In the genomic region with DNA sequence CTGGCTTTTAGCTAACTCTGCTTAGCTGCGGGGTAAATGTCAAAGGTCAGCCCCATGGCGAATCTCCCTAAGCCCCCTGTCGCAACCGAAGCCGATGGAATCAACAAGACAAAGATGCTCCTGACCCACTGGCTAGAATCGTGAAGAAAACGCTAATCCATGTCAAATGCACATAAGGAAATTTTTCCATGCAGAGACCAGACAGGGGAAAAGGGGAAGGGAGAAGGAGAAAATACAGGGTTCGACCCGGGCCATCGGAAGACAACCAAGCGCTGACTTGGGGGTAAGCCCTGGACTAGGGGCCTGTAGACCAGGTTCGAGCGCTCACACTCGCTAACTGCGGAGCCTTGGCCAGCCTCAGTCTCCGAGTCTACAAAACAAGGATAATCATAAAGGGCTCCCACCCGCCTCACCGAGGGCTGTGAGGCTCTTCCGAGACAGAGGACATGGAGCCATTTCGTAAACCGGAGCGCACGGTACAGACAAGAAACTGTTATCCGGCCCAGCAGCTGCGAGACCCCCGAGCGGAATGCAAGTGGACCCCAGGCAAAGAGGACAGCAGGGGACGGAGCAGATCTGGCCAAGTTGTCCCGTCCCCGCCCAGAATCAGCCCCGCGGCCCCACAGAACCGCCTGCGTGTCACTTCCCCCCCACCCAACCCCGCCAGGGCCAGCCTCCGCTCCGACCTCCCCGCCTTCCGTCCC, we compare ENCODE assay signal across 8 cellular contexts. TPM values are rescaled to one million over a fixed set of nuclear protein-coding genes. Genes with fewer than 3 reads are reported as not detected.
DNase-seq lines count a peak whose midpoint lies in the region; ATAC-seq, FAIRE-seq and TF ChIP-seq lines count a peak whose summit lies in the region.

No MANE protein-coding gene starts in this region.

- CTCF ChIA-PET in K562 (lab: Yijun Ruan, JAX; ENCODE audit: low intra/inter-chr PET ratio) = no interaction called here

- in situ Hi-C loops in KBM-7 (cut with MboI; ENCODE audit: low pct_unique_long_range_greater_than_20kb, low sequenced_read_pairs) = no loop called here
- in situ Hi-C loops in K562 (cut with MboI) = no loop called here

- peak; percentile 58 for FAIRE-seq in K562 (lab: Jason Lieb, UNC)

- H3K27ac ChIP-seq in K562 (ENCODE audit: extremely low read depth, low read depth, low read length) (peak overlapping the region; percentile 92), layer of hippocampus (ENCODE audit: low read depth, low read length) (peak overlapping the region; percentile 76), subcutaneous abdominal adipose tissue (ENCODE audit: low read depth, low read length) (peak overlapping the region; percentile 95)

- ATAC-seq in activated T-cell treated with anti-CD3 and anti-CD28 coated beads, Interleukin-2, amount 50 U/mL, for 72 hours (replicated peaks in 1 of 2) = peak; percentile 24
- ATAC-seq in K562 = peak; percentile 48

- peak overlapping the region; percentile 94 to 99 for H3K9ac ChIP-seq in K562 (ENCODE audit: insufficient read depth in 1 of 2, low read depth in 2 of 2, low read length in 2 of 2)
- peak overlapping the region; percentile 92 to 99 (median 95) for H3K9ac ChIP-seq in subcutaneous abdominal adipose tissue (ENCODE audit: low read length in 5 of 5)

- POLR2A ChIA-PET in K562 (lab: Yijun Ruan, JAX) = interaction anchor here (0.6 to 2.7 kb wide), 23 partner anchors 9 to 1958 kb away, joined by 3 to 15 read pairs (median 4); partner anchors contain the start of gene PPA1

- peak overlapping the region; percentile 98 for H3K27ac Mint-ChIP-seq in activated T-cell treated with anti-CD3 and anti-CD28 coated beads, Interleukin-2, amount 50 U/mL, for 72 hours

- no peak for DNase-seq in activated T-cell treated with anti-CD3 and anti-CD28 coated beads, Interleukin-2, amount 50 U/mL, for 72 hours
- no peak for DNase-seq in activated T-cell treated with anti-CD3 and anti-CD28 coated beads, Interleukin-2, amount 50 U/mL, for 48 hours
- peak; percentile 43 for DNase-seq in KBM-7
- peak in 2 of 4 experiments; percentile 40 to 42 for DNase-seq in K562 (ENCODE audit: extremely low read depth in 1 of 4, low spot score in 3 of 4)
- no peak for DNase-seq in putamen (ENCODE audit: low spot score)
- DNase-seq in SKM-1 treated with dmso at 0.1 percent for 144 hours (lab: John Stamatoyannopoulos, UW; ENCODE audit: unreplicated experiment) = no peak

- H3K4me3 ChIP-seq in K562 (peak overlapping the region; percentile 86), subcutaneous abdominal adipose tissue (ENCODE audit: low read depth in 1 of 5, low read length in 5 of 5) (peak overlapping the region; percentile 97 to 100 (median 99))

- peaks cover 36% of the 10 kb centered on the region for H4K20me1 ChIP-seq in K562 (replicated peaks; ENCODE audit: control insufficient read depth, insufficient read depth, low read length)

- intact Hi-C loops in K562 (cut with micrococcal nuclease) = no loop called here

- TF ChIP-seq POLR2A in K562 (conservative IDR thresholded peaks at IDR 0.05) = no peak

- peaks cover 2 to 12% of the 10 kb centered on the region in 2 experiments; a peak in 4 of 5 replicates for H3K4me1 ChIP-seq in K562 (replicated peaks in 1 of 2; ENCODE audit: control insufficient read depth in 2 of 2, insufficient read depth in 2 of 2, low read length in 2 of 2)
- peaks cover 5 to 58% (median 53%) of the 10 kb centered on the region in 5 donors for H3K4me1 ChIP-seq in subcutaneous abdominal adipose tissue (ENCODE audit: control insufficient read depth in 5 of 5, insufficient read depth in 5 of 5, low read length in 5 of 5)

- no TSS peak for BruUV-seq in K562 (replicated peaks; lab: Mats Ljungman, UMichigan)

- WGBS in K562 (ENCODE audit: insufficient coverage, low coverage, missing lambda C conversion rate) = under 1% methylated on average over 32 of the region's 39 CpGs

- no peak for TF ChIP-seq CTCF in K562 (IDR thresholded peaks at IDR 0.05 in 2 of 3, conservative IDR thresholded peaks at IDR 0.05 in 1 of 3; ENCODE audit: insufficient read depth in 2 of 3, low read depth in 1 of 3, low read length in 3 of 3)

- peaks cover 3% of the 10 kb centered on the region for H3K9me1 ChIP-seq in K562 (ENCODE audit: control insufficient read depth, insufficient read depth, low read length)

- no peak for TF ChIP-seq RAD21 in K562 (CRISPR knock-in tag; conservative IDR thresholded peaks at IDR 0.05 in 1 of 2, IDR thresholded peaks at IDR 0.05 in 1 of 2)

- peaks cover 60% of the 10 kb centered on the region for H3K79me2 ChIP-seq in K562 (ENCODE audit: control insufficient read depth, insufficient read depth, low read length)

- H3K27me3 Mint-ChIP-seq in activated T-cell treated with anti-CD3 and anti-CD28 coated beads, Interleukin-2, amount 50 U/mL, for 72 hours (ENCODE audit: low read depth) = no peaks in the 10 kb centered on the region

- peaks cover 31% of the 10 kb centered on the region for H3K36me3 ChIP-seq in K562 (ENCODE audit: control insufficient read depth, insufficient read depth, low read length)
- peaks cover 0 to 13% (median 4%) of the 10 kb centered on the region in 5 donors for H3K36me3 ChIP-seq in subcutaneous abdominal adipose tissue (ENCODE audit: control insufficient read depth in 5 of 5, insufficient read depth in 5 of 5, low read length in 5 of 5)

- H3K27me3 ChIP-seq in K562 (ENCODE audit: control insufficient read depth in 2 of 2, insufficient read depth in 2 of 2, low read length in 2 of 2) = no peaks in the 10 kb centered on the region
- H3K27me3 ChIP-seq in layer of hippocampus (ENCODE audit: control insufficient read depth, insufficient read depth, low read length) = no peaks in the 10 kb centered on the region
- no peaks in the 10 kb centered on the region for H3K27me3 ChIP-seq in subcutaneous abdominal adipose tissue (ENCODE audit: control insufficient read depth in 5 of 5, insufficient read depth in 4 of 5, low read length in 5 of 5)

- no peaks in the 10 kb centered on the region for H3K9me3 Mint-ChIP-seq in activated T-cell treated with anti-CD3 and anti-CD28 coated beads, Interleukin-2, amount 50 U/mL, for 72 hours

- peaks cover 8 to 20% of the 10 kb centered on the region in 2 donors for H3K36me3 Mint-ChIP-seq in activated T-cell treated with anti-CD3 and anti-CD28 coated beads, Interleukin-2, amount 50 U/mL, for 72 hours (ENCODE audit: insufficient read depth in 2 of 2)

- peak overlapping the region; percentile 90 for H3K4me2 ChIP-seq in K562 (ENCODE audit: insufficient read depth, low read length)

- TF ChIP-seq EP300 in K562 (IDR thresholded peaks at IDR 0.05; ENCODE audit: low read length) = no peak

- H3K4me1 Mint-ChIP-seq in activated T-cell treated with anti-CD3 and anti-CD28 coated beads, Interleukin-2, amount 50 U/mL, for 72 hours (ENCODE audit: low read depth) = peaks cover 79% of the 10 kb centered on the region

- H3K9me3 ChIP-seq in K562 (replicated peaks; ENCODE audit: control insufficient read depth, insufficient read depth, low read depth, low read length) = peaks cover 3% of the 10 kb centered on the region; the same call in 1 of the 2 replicates
- H3K9me3 ChIP-seq in subcutaneous abdominal adipose tissue (ENCODE audit: control insufficient read depth in 5 of 5, low read length in 5 of 5) = no peaks in the 10 kb centered on the region

- H3K4me3 Mint-ChIP-seq in activated T-cell treated with anti-CD3 and anti-CD28 coated beads, Interleukin-2, amount 50 U/mL, for 72 hours = peak overlapping the region; percentile 91 to 99

- H2AFZ ChIP-seq in K562 (ENCODE audit: low read depth, low read length) = peak overlapping the region; percentile 99

RNA-seq across cellular contexts. Expression of gene SAR1A, which starts 0.5 kb away (rescaled TPM):
- total RNA-seq in activated T-cell treated with anti-CD3 and anti-CD28 coated beads, Interleukin-2, amount 50 U/mL, for 72 hours = 10 to 100 TPM; 87.8 to 97.1 TPM
- 82.1 and 152 TPM in 2 replicates for total RNA-seq in K562 (2011; cell fraction: chromatin; rRNA removed; ENCODE audit: low replicate concordance)
- total RNA-seq in K562 (2011; cell fraction: nucleolus; rRNA removed) = 47.0 and 49.2 TPM in 2 replicates
- 98.8 and 142 TPM in 2 replicates for total RNA-seq in K562 (2011; cell fraction: nucleoplasm; rRNA removed)
- total RNA-seq in K562 (2014; rRNA removed) (63.0 and 68.5 TPM in 2 replicates), K562 (2014; rRNA removed; fragmentation: Illumina TruSeq; extraction: Trizol) (96.9 and 105 TPM in 2 replicates), K562 (2015; rRNA removed; fragmentation: Illumina TruSeq; extraction: Trizol) (79.4 and 84.9 TPM in 2 replicates), K562 (2021) (119 and 123 TPM in 2 replicates)
- polyA plus RNA-seq in K562 (2011; rRNA removed) (123 and 129 TPM in 2 replicates), K562 (2014; fragmentation: Illumina TruSeq; extraction: Trizol) (73.8 and 76.6 TPM in 2 replicates), K562 (2014; fragmentation: Nextera tagmentation; extraction: Ambion mirVana) (100 to 1,000 TPM; 115 to 132 TPM), K562 (2014; rRNA removed) (53.0 and 55.8 TPM in 2 replicates)
- 22.7 and 40.1 TPM in 2 replicates for polyA plus RNA-seq in K562 (2011; cell fraction: cytosol; rRNA removed)
- polyA plus RNA-seq in K562 (2011; cell fraction: nucleus; rRNA removed) = 35.5 and 56.1 TPM in 2 replicates
- polyA plus RNA-seq in K562 (2012) = 40.2 and 56.6 TPM in 2 replicates
- 168 and 183 TPM in 2 replicates for polyA minus RNA-seq in K562 (2011; rRNA and poly(A)+ RNA removed)
- 51.8 and 62.8 TPM in 2 replicates for polyA minus RNA-seq in K562 (2011; cell fraction: cytosol; rRNA and poly(A)+ RNA removed)
- polyA minus RNA-seq in K562 (2011; cell fraction: nucleus; rRNA and poly(A)+ RNA removed) = 19.5 and 37.4 TPM in 2 replicates

RNA-seq across cellular contexts. Expression of gene TYSND1, which starts 23.3 kb away (rescaled TPM):
- 10 to 100 TPM; 11.8 to 13.8 TPM for total RNA-seq in activated T-cell treated with anti-CD3 and anti-CD28 coated beads, Interleukin-2, amount 50 U/mL, for 72 hours
- total RNA-seq in K562 (2011; cell fraction: chromatin; rRNA removed; ENCODE audit: low replicate concordance) = 7.2 and 8.1 TPM in 2 replicates
- 4.7 and 5.0 TPM in 2 replicates for total RNA-seq in K562 (2011; cell fraction: nucleolus; rRNA removed)
- 5.2 and 7.2 TPM in 2 replicates for total RNA-seq in K562 (2011; cell fraction: nucleoplasm; rRNA removed)
- total RNA-seq in K562 (2014; rRNA removed) (0.91 and 1.8 TPM in 2 replicates), K562 (2014; rRNA removed; fragmentation: Illumina TruSeq; extraction: Trizol) (0.41 and 1.4 TPM in 2 replicates), K562 (2015; rRNA removed; fragmentation: Illumina TruSeq; extraction: Trizol) (1.4 and 1.6 TPM in 2 replicates), K562 (2021) (1.7 and 1.9 TPM in 2 replicates)
- polyA plus RNA-seq in K562 (2011; rRNA removed) (1.3 and 2.0 TPM in 2 replicates), K562 (2014; fragmentation: Illumina TruSeq; extraction: Trizol) (1.3 TPM in 2 replicates), K562 (2014; fragmentation: Nextera tagmentation; extraction: Ambion mirVana) (under 1 TPM; 0.60 to 0.65 TPM), K562 (2014; rRNA removed) (1.3 and 2.0 TPM in 2 replicates)
- polyA plus RNA-seq in K562 (2011; cell fraction: cytosol; rRNA removed) = 2.1 and 2.3 TPM in 2 replicates
- 3.5 and 3.6 TPM in 2 replicates for polyA plus RNA-seq in K562 (2011; cell fraction: nucleus; rRNA removed)
- polyA plus RNA-seq in K562 (2012) = 0.98 and 2.0 TPM in 2 replicates
- 1.5 and 2.1 TPM in 2 replicates for polyA minus RNA-seq in K562 (2011; rRNA and poly(A)+ RNA removed)
- 0.48 and 0.73 TPM in 2 replicates for polyA minus RNA-seq in K562 (2011; cell fraction: cytosol; rRNA and poly(A)+ RNA removed)
- 2.6 and 3.1 TPM in 2 replicates for polyA minus RNA-seq in K562 (2011; cell fraction: nucleus; rRNA and poly(A)+ RNA removed)

RNA-seq across cellular contexts. Expression of gene AIFM2, which starts 37.2 kb away (rescaled TPM):
- total RNA-seq in activated T-cell treated with anti-CD3 and anti-CD28 coated beads, Interleukin-2, amount 50 U/mL, for 72 hours = 1 to 10 TPM; 6.4 to 7.2 TPM
- 7.2 and 14.4 TPM in 2 replicates for total RNA-seq in K562 (2011; cell fraction: chromatin; rRNA removed; ENCODE audit: low replicate concordance)
- total RNA-seq in K562 (2011; cell fraction: nucleolus; rRNA removed) = 8.3 and 9.7 TPM in 2 replicates
- 8.2 and 9.4 TPM in 2 replicates for total RNA-seq in K562 (2011; cell fraction: nucleoplasm; rRNA removed)
- total RNA-seq in K562 (2014; rRNA removed) (9.2 and 10.5 TPM in 2 replicates), K562 (2014; rRNA removed; fragmentation: Illumina TruSeq; extraction: Trizol) (3.9 and 5.3 TPM in 2 replicates), K562 (2015; rRNA removed; fragmentation: Illumina TruSeq; extraction: Trizol) (7.6 and 7.8 TPM in 2 replicates), K562 (2021) (11.4 and 13.1 TPM in 2 replicates)
- polyA plus RNA-seq in K562 (2011; rRNA removed) (8.0 and 9.9 TPM in 2 replicates), K562 (2014; fragmentation: Illumina TruSeq; extraction: Trizol) (9.3 and 12.1 TPM in 2 replicates), K562 (2014; fragmentation: Nextera tagmentation; extraction: Ambion mirVana) (1 to 10 TPM; 2.7 to 4.9 TPM), K562 (2014; rRNA removed) (13.9 and 14.1 TPM in 2 replicates)
- polyA plus RNA-seq in K562 (2011; cell fraction: cytosol; rRNA removed) = 9.2 and 13.0 TPM in 2 replicates
- 7.5 and 12.1 TPM in 2 replicates for polyA plus RNA-seq in K562 (2011; cell fraction: nucleus; rRNA removed)
- polyA plus RNA-seq in K562 (2012) = 11.0 and 11.6 TPM in 2 replicates
- polyA minus RNA-seq in K562 (2011; rRNA and poly(A)+ RNA removed) = 3.8 and 7.3 TPM in 2 replicates
- 6.6 and 7.1 TPM in 2 replicates for polyA minus RNA-seq in K562 (2011; cell fraction: cytosol; rRNA and poly(A)+ RNA removed)
- 2.7 and 3.1 TPM in 2 replicates for polyA minus RNA-seq in K562 (2011; cell fraction: nucleus; rRNA and poly(A)+ RNA removed)
